In the genomic region with DNA sequence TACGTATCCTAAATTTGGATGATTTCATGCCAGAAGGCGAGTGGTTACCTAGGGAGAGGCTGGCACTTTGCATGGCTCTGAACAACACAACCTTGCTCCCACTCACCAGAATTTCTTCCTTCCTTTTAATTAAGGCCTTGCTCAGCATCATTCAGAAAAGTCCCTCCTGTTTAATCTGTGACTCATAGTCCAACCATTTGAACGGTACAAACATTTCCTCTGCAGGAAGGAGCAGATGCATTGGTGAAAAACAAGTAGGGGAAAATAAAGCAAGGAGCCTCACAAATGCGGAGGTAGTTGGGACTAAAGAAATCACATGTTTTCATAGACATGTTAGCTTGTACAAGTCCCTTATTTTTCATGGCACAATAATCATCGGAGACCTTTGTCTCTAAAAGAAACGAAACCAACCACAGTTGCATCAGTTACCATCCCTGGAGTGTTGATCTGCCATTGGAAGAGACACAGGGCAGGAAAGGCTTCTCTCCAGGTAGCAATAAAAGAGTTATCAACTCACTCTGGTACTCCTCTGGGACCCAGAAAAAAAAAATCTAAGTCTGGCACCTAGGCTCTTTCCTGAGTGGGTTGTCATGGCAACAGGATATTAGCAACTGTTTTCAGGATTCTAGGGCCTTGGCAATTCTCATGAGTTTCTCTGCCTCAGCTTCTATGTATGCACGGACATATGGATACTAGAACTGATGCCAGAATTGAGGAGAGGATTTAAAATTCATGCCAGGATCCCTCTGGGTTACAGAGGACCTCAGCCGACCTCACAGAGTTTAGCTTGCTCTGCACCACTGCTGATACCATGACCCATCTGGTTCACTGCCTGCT, we compare ENCODE assay signal across 12 cellular contexts.
DNase-seq lines count a peak whose midpoint lies in the region; FAIRE-seq and TF ChIP-seq lines count a peak whose summit lies in the region.
"Had no signal": no experiment of that assay in that cellular context is flagged by ENCODE, and none has a peak within 500 bp of the region (broad histone marks: within the 10 kb centered on the region; RNA-seq: fewer than 3 reads in every experiment).

No MANE protein-coding gene starts in this region.

- FAIRE-seq in urothelium cell line (lab: Jason Lieb, UNC): no peak

- in situ Hi-C loops in mammary epithelial cell (cut with MboI; ENCODE audit: low sequenced_read_pairs in 2 of 2): no loop called here

- no peaks in the 10 kb centered on the region for H3K9me2 ChIP-seq in Karpas-422 (replicated peaks; ENCODE audit: insufficient read depth, low read length)

- no peak overlapping the region for H3K9ac ChIP-seq in mammary epithelial cell (ENCODE audit: insufficient read depth, low read length)
- no peak overlapping the region for H3K9ac ChIP-seq in Karpas-422 (ENCODE audit: low read length)

- no peak overlapping the region for H3K4me3 ChIP-seq in mammary epithelial cell (replicated peaks in 1 of 3; ENCODE audit: insufficient read depth in 1 of 3, low read depth in 2 of 3, low read length in 3 of 3)
- H3K4me3 ChIP-seq in Karpas-422 (ENCODE audit: low read length): no peak overlapping the region
- H3K4me3 ChIP-seq: transverse colon had no signal

- no peaks in the 10 kb centered on the region for H3K79me2 ChIP-seq in mammary epithelial cell (ENCODE audit: insufficient read depth, low read length)
- H3K79me2 ChIP-seq in Karpas-422 (ENCODE audit: low read length): no peaks in the 10 kb centered on the region

- H3K4me3 Mint-ChIP-seq in MCF 10A (ENCODE audit: unreplicated experiment): no peak overlapping the region
- no peak overlapping the region for H3K4me3 Mint-ChIP-seq in activated naive CD8-positive, alpha-beta T cell treated with anti-CD3 and anti-CD28 coated beads for 36 hours
- H3K4me3 Mint-ChIP-seq: activated naive CD8-positive, alpha-beta T cell; mesothelial cell of epicardium had no signal

- no peaks in the 10 kb centered on the region for H3K36me3 ChIP-seq in mammary epithelial cell (ENCODE audit: insufficient read depth, low read length)
- no peaks in the 10 kb centered on the region for H3K36me3 ChIP-seq in Karpas-422 (ENCODE audit: insufficient read depth, low read length)
- H3K36me3 ChIP-seq: transverse colon had no signal

- intact Hi-C loops in MCF 10A (cut with micrococcal nuclease): no loop called here
- intact Hi-C loops in mammary epithelial cell (cut with micrococcal nuclease): no loop called here

- H3K4me2 ChIP-seq in mammary epithelial cell (ENCODE audit: insufficient read depth, low read depth, low read length) (no peak overlapping the region), Karpas-422 (ENCODE audit: low read depth, low read length, poor library complexity, severe bottlenecking) (no peak overlapping the region)

- peaks cover 22% of the 10 kb centered on the region for H3K27me3 Mint-ChIP-seq in MCF 10A (ENCODE audit: insufficient read depth, unreplicated experiment)
- H3K27me3 Mint-ChIP-seq in activated naive CD8-positive, alpha-beta T cell treated with anti-CD3 and anti-CD28 coated beads for 36 hours: no peaks in the 10 kb centered on the region
- H3K27me3 Mint-ChIP-seq: activated naive CD8-positive, alpha-beta T cell had no signal

- BruUV-seq in MCF 10A (replicated peaks; lab: Mats Ljungman, UMichigan): no TSS peak
- BruUV-seq in mammary epithelial cell (replicated peaks; lab: Mats Ljungman, UMichigan): no TSS peak

- no peaks in the 10 kb centered on the region for H3K4me1 Mint-ChIP-seq in MCF 10A (ENCODE audit: insufficient read depth, unreplicated experiment)
- no peaks in the 10 kb centered on the region for H3K4me1 Mint-ChIP-seq in activated naive CD8-positive, alpha-beta T cell treated with anti-CD3 and anti-CD28 coated beads for 36 hours
- H3K4me1 Mint-ChIP-seq: mesothelial cell of epicardium had no signal

- no peak overlapping the region for H3K27ac ChIP-seq in mammary epithelial cell (ENCODE audit: insufficient read depth, low read depth, low read length)
- no peak overlapping the region for H3K27ac ChIP-seq in Karpas-422 (ENCODE audit: low read length)
- H3K27ac ChIP-seq: transverse colon had no signal

- H3K9me3 ChIP-seq in mammary epithelial cell (replicated peaks; ENCODE audit: insufficient read depth, low read length): no peaks in the 10 kb centered on the region
- no peaks in the 10 kb centered on the region for H3K9me3 ChIP-seq in Karpas-422 (ENCODE audit: low read length)
- H3K9me3 ChIP-seq: transverse colon had no signal

- no peaks in the 10 kb centered on the region for H4K20me1 ChIP-seq in mammary epithelial cell (ENCODE audit: insufficient read depth, low read length)
- H4K20me1 ChIP-seq in Karpas-422 (ENCODE audit: insufficient read depth, low read depth, low read length): no peaks in the 10 kb centered on the region

- no peaks in the 10 kb centered on the region for H3K9me3 Mint-ChIP-seq in MCF 10A (ENCODE audit: unreplicated experiment)
- H3K9me3 Mint-ChIP-seq in activated naive CD8-positive, alpha-beta T cell treated with anti-CD3 and anti-CD28 coated beads for 36 hours: peaks cover 1% of the 10 kb centered on the region
- H3K9me3 Mint-ChIP-seq: mesothelial cell of epicardium had no signal

- CTCF ChIA-PET in MCF 10A (lab: Yijun Ruan, JAX): interaction anchor here (0.5 to 0.7 kb wide), 2 partner anchors 99 to 875 kb away, joined by 3 to 4 read pairs; no protein-coding TSS in a partner anchor
- CTCF ChIA-PET in mammary epithelial cell (lab: Charles Lee; ENCODE audit: low non-redundant PET): no interaction called here

- H3K27ac Mint-ChIP-seq in MCF 10A (ENCODE audit: low read depth, unreplicated experiment): no peak overlapping the region
- H3K27ac Mint-ChIP-seq in activated naive CD8-positive, alpha-beta T cell treated with anti-CD3 and anti-CD28 coated beads for 36 hours: no peak overlapping the region
- H3K27ac Mint-ChIP-seq: activated naive CD8-positive, alpha-beta T cell; mesothelial cell of epicardium had no signal

- H2AFZ ChIP-seq in mammary epithelial cell (ENCODE audit: low read depth, low read length): no peak overlapping the region
- no peak overlapping the region for H2AFZ ChIP-seq in Karpas-422 (ENCODE audit: low read length)

- DNase-seq in MCF 10A (ENCODE audit: unreplicated experiment) (peak; percentile 20), mammary epithelial cell (no peak), astrocyte of the hippocampus (ENCODE audit: low read depth, low spot score) (peak; percentile 79), iris pigment epithelial cell (ENCODE audit: low read depth) (peak; percentile 41), urothelium cell line (ENCODE audit: low spot score) (peak; percentile 42), SW480 (ENCODE audit: low spot score) (no peak), Karpas-422 (no peak)
- DNase-seq in activated naive CD8-positive, alpha-beta T cell treated with anti-CD3 and anti-CD28 coated beads for 36 hours: no peak
- DNase-seq: NCI-H1048, transverse colon had no signal

- H3K4me1 ChIP-seq in mammary epithelial cell (ENCODE audit: insufficient read depth, low read length): no peaks in the 10 kb centered on the region
- no peaks in the 10 kb centered on the region for H3K4me1 ChIP-seq in Karpas-422 (ENCODE audit: low read length)
- H3K4me1 ChIP-seq: transverse colon had no signal

- TF ChIP-seq CTCF in MCF 10A (IDR thresholded peaks at IDR 0.05; ENCODE audit: unreplicated experiment) (no peak), mammary epithelial cell (conservative IDR thresholded peaks at IDR 0.05 in 1 of 2, IDR thresholded peaks at IDR 0.05 in 1 of 2; ENCODE audit: extremely low read depth in 1 of 2, insufficient read depth in 1 of 2, low read depth in 1 of 2, low read length in 2 of 2) (no peak)

- POLR2A ChIA-PET in MCF 10A (lab: Yijun Ruan, JAX): no interaction called here

- WGBS in mammary epithelial cell (ENCODE audit: low coverage, missing lambda C conversion rate): 45% methylated on average over 8 of the region's 8 CpGs

- dilution Hi-C loops in mammary epithelial cell (cut with HindIII; ENCODE audit: low sequenced_read_pairs): no loop called here

- H3K27me3 ChIP-seq in mammary epithelial cell (ENCODE audit: insufficient read depth, low read length) (no peaks in the 10 kb centered on the region), Karpas-422 (ENCODE audit: low read length) (no peaks in the 10 kb centered on the region)
- H3K27me3 ChIP-seq: transverse colon had no signal

- no peaks in the 10 kb centered on the region for H3K36me3 Mint-ChIP-seq in MCF 10A (ENCODE audit: insufficient read depth, unreplicated experiment)
- no peaks in the 10 kb centered on the region for H3K36me3 Mint-ChIP-seq in activated naive CD8-positive, alpha-beta T cell treated with anti-CD3 and anti-CD28 coated beads for 36 hours
- H3K36me3 Mint-ChIP-seq: activated naive CD8-positive, alpha-beta T cell; mesothelial cell of epicardium had no signal

Comparison
In these comparisons a context has a peak if more than half of its experiments do, and no peak if none do; other contexts are left out.
1. DNase-seq: peak in MCF 10A (single experiment), astrocyte of the hippocampus (single experiment), iris pigment epithelial cell (single experiment) and urothelium cell line (single experiment); none in mammary epithelial cell (single experiment), SW480 (single experiment), Karpas-422 (single experiment) and activated naive CD8-positive, alpha-beta T cell treated with anti-CD3 and anti-CD28 coated beads for 36 hours (single experiment).